Comparison of ENCODE assay signal across 3 cellular contexts in genomic region chr2:167640096-167640495, GRCh38.
"Had no signal": no experiment of that assay in that cellular context is flagged by ENCODE, and none has a peak within 500 bp of the region (broad histone marks: within the 10 kb centered on the region; RNA-seq: fewer than 3 reads in every experiment).

No MANE protein-coding gene starts in this region.

- H3K4me3 ChIP-seq: GM12878 had no signal

- DNase-seq: GDM1, GF-D8 had no signal
